ENCODE assay signal across 11 cellular contexts in the genomic region with DNA sequence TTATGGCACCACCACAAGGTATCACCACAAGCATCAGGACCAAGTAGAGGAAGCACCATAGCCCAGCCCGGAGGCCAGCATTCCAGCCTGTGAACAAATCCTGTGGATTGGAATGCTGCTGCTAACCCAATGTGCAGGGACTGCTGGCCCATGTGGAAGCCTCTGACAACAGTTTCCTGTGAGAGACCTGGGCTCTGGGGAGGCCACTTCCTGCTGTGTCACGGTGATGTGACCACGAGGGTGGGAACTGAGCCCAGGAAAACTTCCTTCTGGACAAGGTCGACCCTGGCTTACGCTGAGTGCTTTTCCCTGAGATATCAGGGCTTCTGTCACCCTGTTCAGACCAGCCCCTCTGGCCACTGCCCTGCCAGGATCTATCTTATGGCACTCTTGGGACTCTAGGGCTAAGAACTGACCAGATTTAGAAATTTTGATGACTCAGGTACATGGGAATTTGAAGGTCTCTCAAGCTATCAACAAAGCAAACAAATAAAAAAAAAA.
A peak's percentile ranks its signal among the peaks of the same experiment; 100 is the strongest.
DNase-seq lines count a peak whose midpoint lies in the region; ATAC-seq, FAIRE-seq and TF ChIP-seq lines count a peak whose summit lies in the region.
"Had no signal": no experiment of that assay in that cellular context is flagged by ENCODE, and none has a peak within 500 bp of the region (broad histone marks: within the 10 kb centered on the region; RNA-seq: fewer than 3 reads in every experiment).

No MANE protein-coding gene starts in this region.

- in situ Hi-C loops in K562 (cut with MboI) = no loop called here

- H3K27me3 Mint-ChIP-seq in immature natural killer cell (ENCODE audit: low read depth in 3 of 3) = peaks cover 0 to 2% (median 2%) of the 10 kb centered on the region in 3 donors

- no peaks in the 10 kb centered on the region for H3K4me1 Mint-ChIP-seq in immature natural killer cell

- no peaks in the 10 kb centered on the region for H3K9me3 ChIP-seq in K562 (replicated peaks; ENCODE audit: control insufficient read depth, insufficient read depth, low read depth, low read length)
- no peaks in the 10 kb centered on the region for H3K9me3 ChIP-seq in tibial nerve

- H3K4me1 ChIP-seq in K562 (replicated peaks in 1 of 2; ENCODE audit: control insufficient read depth in 2 of 2, insufficient read depth in 2 of 2, low read length in 2 of 2) = no peaks in the 10 kb centered on the region
- no peaks in the 10 kb centered on the region for H3K4me1 ChIP-seq in tibial nerve

- TF ChIP-seq POLR2A in K562 (conservative IDR thresholded peaks at IDR 0.05) (no peak), tibial nerve (IDR thresholded peaks at IDR 0.05) (no peak)

- H3K4me3 ChIP-seq in K562 = no peak overlapping the region
- H3K4me3 ChIP-seq in tibial nerve = no peak overlapping the region

- ATAC-seq in K562 = no peak; the same call in 2 of the 3 replicates
- no peak for ATAC-seq in GM19023 (IDR thresholded peaks at IDR 0.05; ENCODE audit: unreplicated experiment)

- H3K27me3 ChIP-seq in K562 (ENCODE audit: control insufficient read depth in 2 of 2, insufficient read depth in 2 of 2, low read length in 2 of 2) (no peaks in the 10 kb centered on the region), tibial nerve (no peaks in the 10 kb centered on the region)

- no peaks in the 10 kb centered on the region for H3K79me2 ChIP-seq in K562 (ENCODE audit: control insufficient read depth, insufficient read depth, low read length)

- peak; percentile 79 for DNase-seq in HK-2 (ENCODE audit: unreplicated experiment)
- DNase-seq in K562 (ENCODE audit: extremely low read depth in 1 of 4, low spot score in 3 of 4) = peak in 1 of 4 experiments; percentile 6
- DNase-seq in islet precursor cell = peak; percentile 91
- peak; percentile 29 to 53 for DNase-seq in tibial nerve (ENCODE audit: low spot score in 2 of 2)
- no peak for DNase-seq in NOMO-1 (lab: John Stamatoyannopoulos, UW; ENCODE audit: unreplicated experiment in 2 of 2)
- DNase-seq in NCI-H446 treated with DMSO at 0.1 percent for 48 hours (lab: John Stamatoyannopoulos, UW) = no peak
- no peak for DNase-seq in immature natural killer cell
- DNase-seq: activated CD4-positive, alpha-beta T cell treated with anti-CD3 and anti-CD28 coated beads for 48 hours; NCI-H774 had no signal

- H4K20me1 ChIP-seq in K562 (replicated peaks; ENCODE audit: control insufficient read depth, insufficient read depth, low read length) = no peaks in the 10 kb centered on the region

- peak overlapping the region; percentile 29; the same call in 1 of the 2 replicates for H2AFZ ChIP-seq in K562 (ENCODE audit: low read depth, low read length)

- no peak overlapping the region for H3K4me2 ChIP-seq in K562 (ENCODE audit: insufficient read depth, low read length)

- 2% methylated on average over 5 of the region's 5 CpGs for WGBS in K562 (ENCODE audit: insufficient coverage, low coverage, missing lambda C conversion rate)
- WGBS in tibial nerve, 2 donors = 36 to 50% methylated on average over 5 of the region's 5 CpGs

- no peak overlapping the region for H3K9ac ChIP-seq in K562 (ENCODE audit: insufficient read depth in 1 of 2, low read depth in 2 of 2, low read length in 2 of 2)

- no peaks in the 10 kb centered on the region for H3K36me3 Mint-ChIP-seq in immature natural killer cell

- H3K9me1 ChIP-seq in K562 (ENCODE audit: control insufficient read depth, insufficient read depth, low read length) = no peaks in the 10 kb centered on the region

- POLR2A ChIA-PET in K562 (lab: Yijun Ruan, JAX) = interaction anchor here (0.6 to 1.2 kb wide), 4 partner anchors 12 to 440 kb away, joined by 3 read pairs; no protein-coding TSS in a partner anchor

- CTCF ChIA-PET in K562 (lab: Yijun Ruan, JAX; ENCODE audit: low intra/inter-chr PET ratio) = no interaction called here

- FAIRE-seq in K562 (lab: Jason Lieb, UNC) = no peak
- FAIRE-seq: GM12892 had no signal

- no TSS peak for BruUV-seq in K562 (replicated peaks; lab: Mats Ljungman, UMichigan)

- no peak for TF ChIP-seq RAD21 in K562 (CRISPR knock-in tag; conservative IDR thresholded peaks at IDR 0.05 in 1 of 2, IDR thresholded peaks at IDR 0.05 in 1 of 2)

- H3K9me3 Mint-ChIP-seq in immature natural killer cell = no peaks in the 10 kb centered on the region

- no peak overlapping the region for H3K27ac Mint-ChIP-seq in immature natural killer cell

- H3K4me3 Mint-ChIP-seq in immature natural killer cell = no peak overlapping the region

- TF ChIP-seq EP300 in K562 (IDR thresholded peaks at IDR 0.05; ENCODE audit: low read length) (no peak), tibial nerve (IDR thresholded peaks at IDR 0.05) (peak in 1 of 2 donors; percentile 9)

- H3K36me3 ChIP-seq in K562 (ENCODE audit: control insufficient read depth, insufficient read depth, low read length) (no peaks in the 10 kb centered on the region), tibial nerve (no peaks in the 10 kb centered on the region)

- H3K27ac ChIP-seq in K562 (ENCODE audit: extremely low read depth, low read depth, low read length) = no peak overlapping the region
- H3K27ac ChIP-seq in tibial nerve = peak overlapping the region in 2 of 4 donors; percentile 19 to 33

- TF ChIP-seq CTCF in K562 (IDR thresholded peaks at IDR 0.05 in 2 of 3, conservative IDR thresholded peaks at IDR 0.05 in 1 of 3; ENCODE audit: insufficient read depth in 2 of 3, low read depth in 1 of 3, low read length in 3 of 3) (no peak), tibial nerve (IDR thresholded peaks at IDR 0.05) (no peak)

- intact Hi-C loops in K562 (cut with micrococcal nuclease) = no loop called here

TF ChIP-seq in K562, 482 proteins besides CTCF, POLR2A, EP300 and RAD21:
- TF ChIP-seq C11orf30 (IDR thresholded peaks at IDR 0.05; ENCODE audit: low read depth) = peak; percentile 57
- TF ChIP-seq, protein P1, sequence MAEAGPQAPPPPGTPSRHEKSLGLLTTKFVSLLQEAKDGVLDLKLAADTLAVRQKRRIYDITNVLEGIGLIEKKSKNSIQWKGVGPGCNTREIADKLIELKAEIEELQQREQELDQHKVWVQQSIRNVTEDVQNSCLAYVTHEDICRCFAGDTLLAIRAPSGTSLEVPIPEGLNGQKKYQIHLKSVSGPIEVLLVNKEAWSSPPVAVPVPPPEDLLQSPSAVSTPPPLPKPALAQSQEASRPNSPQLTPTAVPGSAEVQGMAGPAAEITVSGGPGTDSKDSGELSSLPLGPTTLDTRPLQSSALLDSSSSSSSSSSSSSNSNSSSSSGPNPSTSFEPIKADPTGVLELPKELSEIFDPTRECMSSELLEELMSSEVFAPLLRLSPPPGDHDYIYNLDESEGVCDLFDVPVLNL (CRISPR knock-in tag; IDR thresholded peaks at IDR 0.05; ENCODE audit: low read depth) = no peak
- TF ChIP-seq ZC3H4 (CRISPR knock-in tag; IDR thresholded peaks at IDR 0.05; ENCODE audit: borderline replicate concordance) = no peak
- 0 out of 2 replicates have a peak, but pooled peaks have one; percentile 28 for TF ChIP-seq GABPA (tag; conservative IDR thresholded peaks at IDR 0.05; ENCODE audit: low read depth)
- peak; percentile 8; the same call in 1 of the 2 replicates for TF ChIP-seq MAFF (IDR thresholded peaks at IDR 0.05; ENCODE audit: low read length)
- TF ChIP-seq ARID1B (IDR thresholded peaks at IDR 0.05) = no peak
- TF ChIP-seq, protein P2, sequence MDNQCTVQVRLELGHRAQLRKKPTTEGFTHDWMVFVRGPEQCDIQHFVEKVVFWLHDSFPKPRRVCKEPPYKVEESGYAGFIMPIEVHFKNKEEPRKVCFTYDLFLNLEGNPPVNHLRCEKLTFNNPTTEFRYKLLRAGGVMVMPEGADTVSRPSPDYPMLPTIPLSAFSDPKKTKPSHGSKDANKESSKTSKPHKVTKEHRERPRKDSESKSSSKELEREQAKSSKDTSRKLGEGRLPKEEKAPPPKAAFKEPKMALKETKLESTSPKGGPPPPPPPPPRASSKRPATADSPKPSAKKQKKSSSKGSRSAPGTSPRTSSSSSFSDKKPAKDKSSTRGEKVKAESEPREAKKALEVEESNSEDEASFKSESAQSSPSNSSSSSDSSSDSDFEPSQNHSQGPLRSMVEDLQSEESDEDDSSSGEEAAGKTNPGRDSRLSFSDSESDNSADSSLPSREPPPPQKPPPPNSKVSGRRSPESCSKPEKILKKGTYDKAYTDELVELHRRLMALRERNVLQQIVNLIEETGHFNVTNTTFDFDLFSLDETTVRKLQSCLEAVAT (IDR thresholded peaks at IDR 0.05) = no peak
- no peak for TF ChIP-seq CHD1 (IDR thresholded peaks at IDR 0.05; ENCODE audit: low read length)
- TF ChIP-seq ZNF316 (IDR thresholded peaks at IDR 0.05) = peak; percentile 80
- TF ChIP-seq PHB2 (IDR thresholded peaks at IDR 0.05; ENCODE audit: low read depth) = no peak
- no peak for TF ChIP-seq ATF7 (IDR thresholded peaks at IDR 0.05)
- TF ChIP-seq CCNT2 (IDR thresholded peaks at IDR 0.05; ENCODE audit: borderline replicate concordance, extremely low read depth, insufficient read length, low read depth, low read length) = no peak
- TF ChIP-seq MAFG (tag; conservative IDR thresholded peaks at IDR 0.05) = 0 out of 2 replicates have a peak, but pooled peaks have one; percentile 25

Comparison
In these comparisons a context has a peak if more than half of its experiments do, and no peak if none do; other contexts are left out.
1. DNase-seq: peak in HK-2 (single experiment), islet precursor cell (single experiment) and tibial nerve (2 of 2); none in NOMO-1 (0 of 2), NCI-H446 treated with DMSO at 0.1 percent for 48 hours (single experiment) and immature natural killer cell (0 of 3).